9 cellular contexts compared by ENCODE assay signal in the genomic region with DNA sequence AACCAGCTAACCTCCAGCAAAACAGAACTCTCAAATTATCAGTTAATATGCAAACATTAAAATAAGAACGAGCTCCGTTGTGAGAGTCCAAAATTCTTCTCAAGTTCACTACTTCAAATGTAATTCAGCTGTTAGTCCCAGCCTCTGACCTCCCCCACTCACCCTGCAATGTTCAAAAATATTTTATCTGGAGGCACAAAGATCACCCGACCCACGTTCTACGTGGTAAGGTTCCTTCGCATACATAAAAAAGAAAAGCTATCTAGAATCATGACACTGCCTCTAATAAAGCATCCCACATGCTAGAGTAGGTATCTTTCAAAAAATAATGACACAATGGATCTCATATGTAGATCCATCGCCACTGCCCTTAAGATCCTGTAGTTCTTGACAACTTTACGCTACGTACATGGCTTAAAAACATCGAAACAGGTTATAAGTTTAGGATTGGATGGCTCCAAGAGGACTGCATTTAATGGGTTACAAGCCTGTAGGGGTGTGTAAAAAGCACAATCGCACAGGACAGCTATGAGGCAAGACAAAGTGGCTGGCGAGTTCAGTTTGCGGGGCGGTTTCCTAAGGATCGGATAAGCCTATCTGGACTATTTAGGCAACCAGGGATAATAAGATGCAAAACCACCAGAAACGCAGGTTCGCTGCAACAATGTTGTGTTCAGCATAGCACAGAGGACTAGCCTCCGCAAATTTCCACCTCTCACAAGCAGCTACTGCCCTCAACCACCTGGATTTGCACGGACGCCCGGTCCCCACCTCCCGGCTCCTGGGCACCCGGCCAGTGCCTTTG. TPM values are rescaled to one million over a fixed set of nuclear protein-coding genes. Genes with fewer than 3 reads are reported as not detected.
DNase-seq lines count a peak whose midpoint lies in the region; ATAC-seq and TF ChIP-seq lines count a peak whose summit lies in the region.
"Had no signal": no experiment of that assay in that cellular context is flagged by ENCODE, and none has a peak within 500 bp of the region (broad histone marks: within the 10 kb centered on the region; RNA-seq: fewer than 3 reads in every experiment).

No MANE protein-coding gene starts in this region.

- H3K27ac ChIP-seq in SJCRH30 = peak overlapping the region; percentile 90

- peak; percentile 6 for DNase-seq in ACHN
- no peak for DNase-seq in SJCRH30
- DNase-seq in epithelial cell of proximal tubule (ENCODE audit: low read depth) = no peak
- no peak for DNase-seq in posterior vena cava (ENCODE audit: low spot score)
- no peak for DNase-seq in cerebellar cortex (ENCODE audit: low spot score)

- H3K4me3 ChIP-seq in SJCRH30 (peak overlapping the region; percentile 94), epithelial cell of proximal tubule (ENCODE audit: low read depth, low read length) (peak overlapping the region; percentile 77)

- ATAC-seq in GM18520 (IDR thresholded peaks at IDR 0.05; ENCODE audit: unreplicated experiment) (peak; percentile 1), HG03064 (IDR thresholded peaks at IDR 0.05; ENCODE audit: low read depth, unreplicated experiment) (peak; percentile 26)

- peaks cover 9% of the 10 kb centered on the region for H3K27me3 Mint-ChIP-seq in nephron (ENCODE audit: low read depth)

- H3K36me3 Mint-ChIP-seq in nephron (ENCODE audit: low read depth) = peaks cover 21% of the 10 kb centered on the region

- in situ Hi-C loops in ACHN (cut with HindIII; ENCODE audit: low pct_ligation_motif_present, low pct_unique_long_range_greater_than_20kb, low sequenced_read_pairs) = no loop called here

- no peaks in the 10 kb centered on the region for H3K27me3 ChIP-seq in SJCRH30

- intact Hi-C loops in posterior vena cava (cut with DNase I) = no loop called here

- peak overlapping the region; percentile 97 to 100 (median 97) for H3K4me3 Mint-ChIP-seq in nephron

- H3K9me3 Mint-ChIP-seq in nephron = no peaks in the 10 kb centered on the region

- TF ChIP-seq CTCF in epithelial cell of proximal tubule (conservative IDR thresholded peaks at IDR 0.05; ENCODE audit: low read depth, low read length) (no peak), nephron (IDR thresholded peaks at IDR 0.05; ENCODE audit: unreplicated experiment in 3 of 3) (no peak)

- H3K9me3 ChIP-seq in SJCRH30 (replicated peaks) = no peaks in the 10 kb centered on the region

- H3K27ac Mint-ChIP-seq in nephron = peak overlapping the region; percentile 81 to 100 (median 99)

- H3K36me3 ChIP-seq in SJCRH30 = peaks cover 30% of the 10 kb centered on the region

- H3K4me1 Mint-ChIP-seq in nephron = peaks cover 36% of the 10 kb centered on the region

- no peaks in the 10 kb centered on the region for H3K4me1 ChIP-seq in SJCRH30

RNA-seq across cellular contexts. Expression of gene CLK4, which starts 1.0 kb away (rescaled TPM):
- 24.3 and 28.3 TPM in 2 replicates for total RNA-seq in SJCRH30 (2014; rRNA removed; shearing (Covaris generic))
- total RNA-seq in epithelial cell of proximal tubule (4.3 and 5.1 TPM in 2 replicates), posterior vena cava (10 to 100 TPM; 17.9 to 26.8 TPM)

RNA-seq across cellular contexts. Expression of gene COL23A1, which starts 35.7 kb away (rescaled TPM):
- not detected in 2 replicates for total RNA-seq in SJCRH30 (2014; rRNA removed; shearing (Covaris generic))
- total RNA-seq in epithelial cell of proximal tubule = not detected in 2 replicates
- total RNA-seq in posterior vena cava = 1 to 10 TPM; 2.0 to 3.0 TPM
- total RNA-seq: HT1080 had no signal
